Comparison of ENCODE assay signal across 1 cellular context in genomic region chr3:149081772-149082171, GRCh38.
TF ChIP-seq lines count a peak whose summit lies in the region.

No MANE protein-coding gene starts in this region.

TF ChIP-seq in HepG2, 621 proteins besides CTCF, POLR2A, EP300 and RAD21:
- no peak for TF ChIP-seq ZNF768 (CRISPR knock-in tag; IDR thresholded peaks at IDR 0.05)
- no peak for TF ChIP-seq XBP1 (CRISPR knock-in tag; IDR thresholded peaks at IDR 0.05)
- peak; percentile 16 to 27; a peak in 2 of 4 replicates for TF ChIP-seq MAFK (conservative IDR thresholded peaks at IDR 0.05 in 1 of 2, IDR thresholded peaks at IDR 0.05 in 1 of 2; ENCODE audit: low read length in 2 of 2)
